Comparison of ENCODE assay signal across 25 cellular contexts in genomic region chr6:74459260-74459659, GRCh38.
"Had no signal": no experiment of that assay in that cellular context is flagged by ENCODE, and none has a peak within 500 bp of the region (broad histone marks: within the 10 kb centered on the region; RNA-seq: fewer than 3 reads in every experiment).

No MANE protein-coding gene starts in this region.

- H2AFZ ChIP-seq: hepatocyte, parathyroid adenoma had no signal

- H3K9ac ChIP-seq: parathyroid adenoma had no signal

- ATAC-seq: foreskin keratinocyte; gastroesophageal sphincter; heart left ventricle; left lobe of liver; mucosa of descending colon; natural killer cell treated with Interleukin-12 subunit alpha and Interleukin-12 subunit beta and Interleukin-15 and Interleukin-18, amount 100 ng/mL, for 72 hours; stimulated activated effector memory CD8-positive, alpha-beta T cell treated with anti-CD3 and anti-CD28 coated beads, Interleukin-12 subunit alpha, Interleukin-12 subunit beta, amount 100 ng/mL, for 72 hours had no signal

- H3K36me3 ChIP-seq: gastroesophageal sphincter, heart left ventricle, prostate gland, right atrium auricular region, sigmoid colon, stomach, tibial artery, upper lobe of left lung had no signal

- H3K4me1 ChIP-seq: foreskin keratinocyte, heart left ventricle, parathyroid adenoma, prostate gland, right atrium auricular region, testis, tibial artery, upper lobe of left lung had no signal

- H3K4me3 ChIP-seq: dorsolateral prefrontal cortex, gastroesophageal sphincter, heart left ventricle, hepatocyte, lung, mucosa of descending colon, prostate gland, right atrium auricular region, sigmoid colon, stomach, testis, tibial artery, upper lobe of left lung had no signal

- H3K27ac ChIP-seq: dorsolateral prefrontal cortex, foreskin keratinocyte, gastroesophageal sphincter, heart left ventricle, hepatocyte, parathyroid adenoma, prostate gland, right atrium auricular region, sigmoid colon, stomach, testis, tibial artery, upper lobe of left lung had no signal

- H3K4me2 ChIP-seq: hepatocyte had no signal

- H3K27me3 ChIP-seq: gastroesophageal sphincter, heart left ventricle, hepatocyte, right atrium auricular region, sigmoid colon, stomach, testis, tibial artery, upper lobe of left lung had no signal

- H3K9me3 ChIP-seq: mucosa of descending colon, prostate gland, stomach, testis, tibial artery, upper lobe of left lung had no signal

- DNase-seq: dorsolateral prefrontal cortex; effector CD4-positive, alpha-beta T cell; foreskin keratinocyte; heart left ventricle; kidney; mucosa of descending colon; naive B cell; sigmoid colon; stimulated activated CD4-positive, alpha-beta T cell treated with anti-CD3 and anti-CD28 coated beads, Interleukin-2, amount 100 ng/mL, for 24 hours; stimulated activated CD4-positive, alpha-beta T cell treated with anti-CD3 and anti-CD28 coated beads, Interleukin-4, amount 100 ng/mL, for 24 hours; stimulated activated naive CD4-positive, alpha-beta T cell treated with Interleukin-2 at 50 U/mL for 16 hours; stomach; substantia nigra; testis; tibial artery; upper lobe of left lung had no signal
